ENCODE assay signal across 14 cellular contexts in the genomic region with DNA sequence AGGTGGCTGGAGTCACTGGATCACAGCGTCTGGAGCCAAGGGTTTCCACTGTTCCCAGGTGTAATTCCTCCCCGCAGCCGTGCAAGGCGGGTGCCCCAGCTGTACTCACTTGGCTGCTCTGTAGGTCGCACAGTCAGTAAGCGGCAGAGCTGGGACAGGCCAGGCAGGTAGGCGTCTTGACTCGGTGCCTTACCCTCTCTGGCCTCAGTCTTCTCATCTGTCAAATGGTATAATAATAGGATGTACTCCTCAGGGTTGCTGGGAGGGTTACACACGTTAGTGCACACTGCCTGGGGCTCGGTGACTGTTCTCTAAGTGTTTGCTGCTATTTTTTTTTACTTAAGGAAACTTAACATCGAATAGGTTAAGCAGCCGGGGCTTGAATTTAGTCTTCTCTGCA. TPM values are rescaled to one million over a fixed set of nuclear protein-coding genes. Genes with fewer than 3 reads are reported as not detected.
DNase-seq lines count a peak whose midpoint lies in the region; ATAC-seq, FAIRE-seq and TF ChIP-seq lines count a peak whose summit lies in the region.
"Had no signal": no experiment of that assay in that cellular context is flagged by ENCODE, and none has a peak within 500 bp of the region (broad histone marks: within the 10 kb centered on the region; RNA-seq: fewer than 3 reads in every experiment).

No MANE protein-coding gene starts in this region.

- H3K27me3 ChIP-seq in H7 (ENCODE audit: control insufficient read depth, insufficient read depth, low read length) (no peaks in the 10 kb centered on the region), OCI-LY3 (ENCODE audit: low read depth, low read length) (peaks cover 4% of the 10 kb centered on the region; the same call in 1 of the 2 replicates), K562 (ENCODE audit: control insufficient read depth in 2 of 2, insufficient read depth in 2 of 2, low read length in 2 of 2) (peaks cover 0 to 60% of the 10 kb centered on the region in 2 experiments; a peak in 3 of 5 replicates), psoas muscle (ENCODE audit: insufficient read depth in 3 of 3, low read length in 2 of 3) (no peaks in the 10 kb centered on the region)
- H3K27me3 ChIP-seq: BE2C, MG63 had no signal

- H3K4me2 ChIP-seq in OCI-LY3 (ENCODE audit: low read length) = peak overlapping the region; percentile 44
- H3K4me2 ChIP-seq in K562 (ENCODE audit: insufficient read depth, low read length) = no peak overlapping the region

- in situ Hi-C loops in K562 (cut with MboI) = no loop called here

- TF ChIP-seq POLR2A in K562 (conservative IDR thresholded peaks at IDR 0.05) = no peak

- TF ChIP-seq CTCF in OCI-LY3 (IDR thresholded peaks at IDR 0.05; ENCODE audit: low read depth, low read length) = no peak
- TF ChIP-seq CTCF in K562 (IDR thresholded peaks at IDR 0.05 in 2 of 3, conservative IDR thresholded peaks at IDR 0.05 in 1 of 3; ENCODE audit: insufficient read depth in 2 of 3, low read depth in 1 of 3, low read length in 3 of 3) = no peak
- no peak for TF ChIP-seq CTCF in psoas muscle (IDR thresholded peaks at IDR 0.05)

- H2AFZ ChIP-seq in OCI-LY3 (ENCODE audit: low read depth, low read length) (no peak overlapping the region), K562 (ENCODE audit: low read depth, low read length) (no peak overlapping the region)
- H2AFZ ChIP-seq: GM23248 had no signal

- no peaks in the 10 kb centered on the region for H3K27me3 Mint-ChIP-seq in natural killer cell treated with Interleukin-12 subunit alpha and Interleukin-12 subunit beta and Interleukin-15 and Interleukin-18, amount 100 ng/mL, for 72 hours

- no peak overlapping the region for H3K4me3 ChIP-seq in H7 (ENCODE audit: insufficient read depth, low read depth, low read length)
- H3K4me3 ChIP-seq in OCI-LY3 (ENCODE audit: low read length) = no peak overlapping the region
- H3K4me3 ChIP-seq in K562 = no peak overlapping the region
- no peak overlapping the region for H3K4me3 ChIP-seq in psoas muscle
- H3K4me3 ChIP-seq: GM23248, MG63 had no signal

- BruUV-seq in K562 (replicated peaks; lab: Mats Ljungman, UMichigan) = no TSS peak

- no peak for TF ChIP-seq RAD21 in K562 (CRISPR knock-in tag; conservative IDR thresholded peaks at IDR 0.05 in 1 of 2, IDR thresholded peaks at IDR 0.05 in 1 of 2)

- H3K36me3 Mint-ChIP-seq in natural killer cell treated with Interleukin-12 subunit alpha and Interleukin-12 subunit beta and Interleukin-15 and Interleukin-18, amount 100 ng/mL, for 72 hours = no peaks in the 10 kb centered on the region

- ATAC-seq in K562 (peak; percentile 7; the same call in 1 of the 3 replicates), psoas muscle (peak in 3 of 4 donors; percentile 5 to 25 (median 23)), GM21360 (IDR thresholded peaks at IDR 0.05; ENCODE audit: unreplicated experiment) (no peak)
- ATAC-seq in natural killer cell treated with Interleukin-12 subunit alpha and Interleukin-12 subunit beta and Interleukin-15 and Interleukin-18, amount 100 ng/mL, for 72 hours = no peak

- no peak for FAIRE-seq in K562 (lab: Jason Lieb, UNC)

- H3K9ac ChIP-seq in OCI-LY3 (ENCODE audit: low read length) = no peak overlapping the region
- H3K9ac ChIP-seq in K562 (ENCODE audit: insufficient read depth in 1 of 2, low read depth in 2 of 2, low read length in 2 of 2) = peak overlapping the region in 1 of 2 experiments; percentile 57; a peak in 1 of 4 replicates
- H3K9ac ChIP-seq: GM23248 had no signal

- DNase-seq in H7 (peak; percentile 12), K562 (ENCODE audit: extremely low read depth in 1 of 4, low spot score in 3 of 4) (no peak), psoas muscle (no peak)
- no peak for DNase-seq in effector CD4-positive, alpha-beta T cell
- DNase-seq in natural killer cell treated with Interleukin-12 subunit alpha and Interleukin-12 subunit beta and Interleukin-15 and Interleukin-18, amount 100 ng/mL, for 72 hours (ENCODE audit: low spot score) = no peak
- DNase-seq: SIG-M5 had no signal

- 19% methylated on average over 12 of the region's 12 CpGs for WGBS in K562 (ENCODE audit: insufficient coverage, low coverage, missing lambda C conversion rate)
- WGBS in psoas muscle, 3 donors = 55 to 64% (median 62%) methylated on average over 12 of the region's 12 CpGs

- CTCF ChIA-PET in K562 (lab: Yijun Ruan, JAX; ENCODE audit: low intra/inter-chr PET ratio) = interaction anchor here (0.6 to 1.5 kb wide), 6 partner anchors 212 to 724 kb away, joined by 3 to 9 read pairs (median 4); no protein-coding TSS in a partner anchor

- no peaks in the 10 kb centered on the region for H3K9me3 ChIP-seq in OCI-LY3 (ENCODE audit: insufficient read depth, low read length)
- no peaks in the 10 kb centered on the region for H3K9me3 ChIP-seq in K562 (replicated peaks; ENCODE audit: control insufficient read depth, insufficient read depth, low read depth, low read length)
- no peaks in the 10 kb centered on the region for H3K9me3 ChIP-seq in psoas muscle
- H3K9me3 ChIP-seq: BE2C, MG63 had no signal

- H3K36me3 ChIP-seq in H7 (replicated peaks; ENCODE audit: control insufficient read depth, insufficient read depth, low read length) (no peaks in the 10 kb centered on the region), OCI-LY3 (replicated peaks; ENCODE audit: low read depth, low read length) (no peaks in the 10 kb centered on the region), K562 (ENCODE audit: control insufficient read depth, insufficient read depth, low read length) (no peaks in the 10 kb centered on the region), psoas muscle (ENCODE audit: insufficient read depth in 1 of 2, low read depth in 1 of 2) (no peaks in the 10 kb centered on the region)
- H3K36me3 ChIP-seq: BE2C, MG63 had no signal

- no peak overlapping the region for H3K27ac ChIP-seq in OCI-LY3 (ENCODE audit: low read length)
- H3K27ac ChIP-seq in K562 (ENCODE audit: extremely low read depth, low read depth, low read length) = no peak overlapping the region
- H3K27ac ChIP-seq in psoas muscle = no peak overlapping the region
- H3K27ac ChIP-seq: GM23248 had no signal

- no peaks in the 10 kb centered on the region for H3K9me3 Mint-ChIP-seq in natural killer cell treated with Interleukin-12 subunit alpha and Interleukin-12 subunit beta and Interleukin-15 and Interleukin-18, amount 100 ng/mL, for 72 hours
- H3K9me3 Mint-ChIP-seq: CD4-positive, alpha-beta T cell had no signal

- no peak overlapping the region for H3K4me3 Mint-ChIP-seq in natural killer cell treated with Interleukin-12 subunit alpha and Interleukin-12 subunit beta and Interleukin-15 and Interleukin-18, amount 100 ng/mL, for 72 hours
- H3K4me3 Mint-ChIP-seq: CD4-positive, alpha-beta T cell had no signal

- TF ChIP-seq EP300 in K562 (IDR thresholded peaks at IDR 0.05; ENCODE audit: low read length) = no peak

- intact Hi-C loops in K562 (cut with micrococcal nuclease) = loop anchor here (2.0 to 5.0 kb wide), 4 partner anchors 75 to 671 kb away; no protein-coding TSS in a partner anchor
- intact Hi-C loops in psoas muscle (cut with DNase I) = loop anchor here (5.0 to 10.0 kb wide), 4 partner anchors 85 to 673 kb away; no protein-coding TSS in a partner anchor

- POLR2A ChIA-PET in K562 (lab: Yijun Ruan, JAX) = interaction anchor here (0.6 to 2.1 kb wide), 2 partner anchors 11 to 207 kb away, joined by 3 to 4 read pairs; no protein-coding TSS in a partner anchor

- H4K20me1 ChIP-seq in OCI-LY3 (ENCODE audit: insufficient read depth, low read length) = no peaks in the 10 kb centered on the region
- 0 out of 2 replicates have a peak, but pooled peaks cover 4% of the 10 kb centered on the region for H4K20me1 ChIP-seq in K562 (replicated peaks; ENCODE audit: control insufficient read depth, insufficient read depth, low read length)

- no peak overlapping the region for H3K27ac Mint-ChIP-seq in natural killer cell treated with Interleukin-12 subunit alpha and Interleukin-12 subunit beta and Interleukin-15 and Interleukin-18, amount 100 ng/mL, for 72 hours
- H3K27ac Mint-ChIP-seq: CD4-positive, alpha-beta T cell had no signal

- H3K9me1 ChIP-seq in K562 (ENCODE audit: control insufficient read depth, insufficient read depth, low read length) = no peaks in the 10 kb centered on the region

- no peaks in the 10 kb centered on the region for H3K79me2 ChIP-seq in OCI-LY3 (ENCODE audit: low read length)
- no peaks in the 10 kb centered on the region for H3K79me2 ChIP-seq in K562 (ENCODE audit: control insufficient read depth, insufficient read depth, low read length)

- H3K4me1 ChIP-seq in OCI-LY3 (ENCODE audit: low read length) = no peaks in the 10 kb centered on the region
- peaks cover 0 to 21% of the 10 kb centered on the region in 2 experiments; a peak in 2 of 5 replicates for H3K4me1 ChIP-seq in K562 (replicated peaks in 1 of 2; ENCODE audit: control insufficient read depth in 2 of 2, insufficient read depth in 2 of 2, low read length in 2 of 2)
- H3K4me1 ChIP-seq in psoas muscle = peaks cover 4% of the 10 kb centered on the region
- H3K4me1 ChIP-seq: BE2C had no signal

- H3K4me1 Mint-ChIP-seq in natural killer cell treated with Interleukin-12 subunit alpha and Interleukin-12 subunit beta and Interleukin-15 and Interleukin-18, amount 100 ng/mL, for 72 hours (ENCODE audit: low read depth in 2 of 2) = no peaks in the 10 kb centered on the region

TF ChIP-seq in K562, 482 proteins besides CTCF, POLR2A, EP300 and RAD21 (continues in another document):
- TF ChIP-seq ATF1 (CRISPR knock-in tag; IDR thresholded peaks at IDR 0.05) = no peak
- peak; percentile 26; the same call in 1 of the 2 replicates for TF ChIP-seq ATF1 (tag; IDR thresholded peaks at IDR 0.05)

RNA-seq across cellular contexts. Expression of gene MYL10, which starts 27.0 kb away (rescaled TPM):
- not detected in 2 replicates for total RNA-seq in H7 (2014; rRNA removed; shearing (Covaris generic))
- not detected in 2 replicates for total RNA-seq in K562 (2011; cell fraction: chromatin; rRNA removed; ENCODE audit: low replicate concordance)
- not detected in 2 replicates for total RNA-seq in K562 (2011; cell fraction: nucleolus; rRNA removed)
- total RNA-seq in K562 (2011; cell fraction: nucleoplasm; rRNA removed) = not detected in 2 replicates
- total RNA-seq in K562 (2014; rRNA removed) (not detected in 2 replicates), K562 (2014; rRNA removed; fragmentation: Illumina TruSeq; extraction: Trizol) (not detected in 2 replicates), K562 (2015; rRNA removed; fragmentation: Illumina TruSeq; extraction: Trizol) (not detected in 2 replicates), K562 (2021) (not detected in 2 replicates), psoas muscle (not detected)
- polyA plus RNA-seq in K562 (2011; rRNA removed) (not detected in 2 replicates), K562 (2014; fragmentation: Illumina TruSeq; extraction: Trizol) (not detected in 2 replicates), K562 (2014; fragmentation: Nextera tagmentation; extraction: Ambion mirVana) (not detected), K562 (2014; rRNA removed) (not detected in 2 replicates), psoas muscle (1 to 10 TPM in 1 of 3 donors, under 1 TPM in 1, not detected in 1; 0.23 to 4.4 TPM)
- polyA plus RNA-seq in K562 (2011; cell fraction: cytosol; rRNA removed) = not detected in 2 replicates
- not detected in 2 replicates for polyA plus RNA-seq in K562 (2011; cell fraction: nucleus; rRNA removed)
- not detected in 2 replicates for polyA plus RNA-seq in K562 (2012)
- not detected in 2 replicates for polyA minus RNA-seq in K562 (2011; rRNA and poly(A)+ RNA removed)
- not detected in 2 replicates for polyA minus RNA-seq in K562 (2011; cell fraction: cytosol; rRNA and poly(A)+ RNA removed)
- polyA minus RNA-seq in K562 (2011; cell fraction: nucleus; rRNA and poly(A)+ RNA removed) = not detected in 2 replicates
- not detected for total RNA-seq in natural killer cell treated with Interleukin-12 subunit alpha and Interleukin-12 subunit beta and Interleukin-15 and Interleukin-18, amount 100 ng/mL, for 72 hours
- total RNA-seq: Calu3; CD4-positive, alpha-beta T cell; GM23248; RPMI7951 had no signal
- polyA plus RNA-seq: GM23248 had no signal

Comparison
In these comparisons a context has a peak if more than half of its experiments do, and no peak if none do; other contexts are left out.
1. ATAC-seq: peak in K562 (single experiment) and psoas muscle (3 of 4); none in GM21360 (single experiment) and natural killer cell treated with Interleukin-12 subunit alpha and Interleukin-12 subunit beta and Interleukin-15 and Interleukin-18, amount 100 ng/mL, for 72 hours (0 of 2).